Comparison of ENCODE assay signal across 21 cellular contexts in genomic region chr2:71876542-71877451, GRCh38.
"Had no signal": no experiment of that assay in that cellular context is flagged by ENCODE, and none has a peak within 500 bp of the region (broad histone marks: within the 10 kb centered on the region; RNA-seq: fewer than 3 reads in every experiment).

No MANE protein-coding gene starts in this region.

- H3K27me3 ChIP-seq: body of pancreas, colonic mucosa, thyroid gland had no signal

- FAIRE-seq: keratinocyte, TTC549 had no signal

- H3K27ac Mint-ChIP-seq: activated B cell treated with CpG ODN at 0.5 μM for 24 hours; activated CD4-positive, alpha-beta memory T cell treated with anti-CD3 and anti-CD28 coated beads for 36 hours; activated naive CD8-positive, alpha-beta T cell treated with anti-CD3 and anti-CD28 coated beads for 36 hours; activated T-helper 1 cell treated with anti-CD3 and anti-CD28 coated beads, Interleukin-12 subunit alpha, Interleukin-12 subunit beta, Interleukin-2, Interleukin-4 antibody, amounts not matched to agents 30 ng/mL and 10 ng/mL and 1 ng/mL, durations not matched to agents 14 hours and 24 hours and 36 hours; mesothelial cell of epicardium had no signal

- H3K36me3 Mint-ChIP-seq: activated CD4-positive, alpha-beta memory T cell treated with anti-CD3 and anti-CD28 coated beads for 36 hours; activated naive CD8-positive, alpha-beta T cell treated with anti-CD3 and anti-CD28 coated beads for 36 hours; mesothelial cell of epicardium had no signal

- H3K4me3 ChIP-seq: body of pancreas, colonic mucosa, lower lobe of right lung, thyroid gland had no signal

- DNase-seq: activated B cell treated with CpG ODN at 0.5 μM for 24 hours; activated CD4-positive, alpha-beta memory T cell treated with anti-CD3 and anti-CD28 coated beads for 36 hours; activated CD4-positive, alpha-beta T cell treated with anti-CD3 and anti-CD28 coated beads for 4 hours; activated naive CD8-positive, alpha-beta T cell treated with anti-CD3 and anti-CD28 coated beads for 36 hours; activated T-cell treated with anti-CD3 and anti-CD28 coated beads for 4 hours; body of pancreas; colonic mucosa; foreskin fibroblast; hippocampal formation; lower lobe of right lung; occipital lobe; stimulated activated CD4-positive, alpha-beta T cell treated with anti-CD3 and anti-CD28 coated beads, Interleukin-12 subunit alpha, Interleukin-12 subunit beta, amount 100 ng/mL, for 4 hours; stimulated activated CD4-positive, alpha-beta T cell treated with anti-CD3 and anti-CD28 coated beads, Interleukin-1b, Interleukin-23, amount 100 ng/mL, for 48 hours; stimulated activated CD8-positive, alpha-beta memory T cell treated with anti-CD3 and anti-CD28 coated beads, Interleukin-4, amount 100 ng/mL, for 48 hours; stimulated activated naive CD4-positive, alpha-beta T cell; T-helper 2 cell; thyroid gland had no signal

- H3K4me1 ChIP-seq: body of pancreas, colonic mucosa, thyroid gland had no signal

- H3K9me3 Mint-ChIP-seq: activated B cell treated with CpG ODN at 0.5 μM for 24 hours; activated CD4-positive, alpha-beta memory T cell treated with anti-CD3 and anti-CD28 coated beads for 36 hours; activated naive CD8-positive, alpha-beta T cell treated with anti-CD3 and anti-CD28 coated beads for 36 hours; activated T-helper 1 cell treated with anti-CD3 and anti-CD28 coated beads, Interleukin-12 subunit alpha, Interleukin-12 subunit beta, Interleukin-2, Interleukin-4 antibody, amounts not matched to agents 30 ng/mL and 10 ng/mL and 1 ng/mL, durations not matched to agents 14 hours and 24 hours and 36 hours; mesothelial cell of epicardium had no signal

- H3K36me3 ChIP-seq: colonic mucosa, lower lobe of right lung, thyroid gland had no signal

- H3K9me3 ChIP-seq: body of pancreas, colonic mucosa, lower lobe of right lung, thyroid gland had no signal

- H3K4me3 Mint-ChIP-seq: activated B cell treated with CpG ODN at 0.5 μM for 24 hours; activated CD4-positive, alpha-beta memory T cell treated with anti-CD3 and anti-CD28 coated beads for 36 hours; activated naive CD8-positive, alpha-beta T cell treated with anti-CD3 and anti-CD28 coated beads for 36 hours; activated T-helper 1 cell treated with anti-CD3 and anti-CD28 coated beads, Interleukin-12 subunit alpha, Interleukin-12 subunit beta, Interleukin-2, Interleukin-4 antibody, amounts not matched to agents 30 ng/mL and 10 ng/mL and 1 ng/mL, durations not matched to agents 14 hours and 24 hours and 36 hours; mesothelial cell of epicardium had no signal

- H3K27ac ChIP-seq: body of pancreas, colonic mucosa, lower lobe of right lung, thyroid gland had no signal

- ATAC-seq: body of pancreas, lower lobe of right lung had no signal

- H3K4me1 Mint-ChIP-seq: activated B cell treated with CpG ODN at 0.5 μM for 24 hours; activated naive CD8-positive, alpha-beta T cell treated with anti-CD3 and anti-CD28 coated beads for 36 hours had no signal

- H3K27me3 Mint-ChIP-seq: activated CD4-positive, alpha-beta memory T cell treated with anti-CD3 and anti-CD28 coated beads for 36 hours; activated naive CD8-positive, alpha-beta T cell treated with anti-CD3 and anti-CD28 coated beads for 36 hours had no signal
